Comparison of ENCODE assay signal across 8 cellular contexts in the genomic region with DNA sequence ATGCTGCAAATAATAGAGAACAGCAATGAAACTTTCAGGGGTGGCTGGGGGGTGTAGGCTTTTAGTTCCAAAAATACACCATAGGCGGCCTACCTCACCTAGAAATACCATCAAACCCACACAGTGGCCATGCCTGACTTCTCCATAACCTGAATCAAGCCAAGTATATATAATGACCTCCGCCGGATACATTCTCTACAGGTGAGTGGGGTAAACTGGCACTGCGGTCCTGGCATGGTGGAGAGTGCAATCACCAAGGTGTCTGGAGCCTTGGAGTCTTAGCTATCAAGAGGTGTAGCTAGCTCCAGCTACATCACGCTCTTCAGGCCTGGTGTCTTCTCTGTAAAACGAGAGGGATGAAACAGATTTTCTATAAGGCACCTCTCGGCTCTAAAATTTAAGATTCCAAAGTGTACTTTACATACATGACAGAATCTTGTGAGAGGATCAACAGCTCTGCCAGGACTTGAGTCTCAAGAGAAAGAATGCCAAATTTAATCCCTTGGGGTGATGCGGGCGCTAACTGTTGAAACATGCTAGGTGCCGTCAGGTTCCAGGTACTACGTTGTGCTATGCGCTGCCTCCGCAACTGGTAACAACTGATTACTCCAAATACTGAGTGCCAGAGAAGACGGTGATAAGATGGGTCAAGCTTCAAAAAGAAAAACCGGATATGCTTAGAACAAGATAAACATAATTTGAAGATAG. TPM values are rescaled to one million over a fixed set of nuclear protein-coding genes. Genes with fewer than 3 reads are reported as not detected.
DNase-seq lines count a peak whose midpoint lies in the region; ATAC-seq and TF ChIP-seq lines count a peak whose summit lies in the region.

No MANE protein-coding gene starts in this region.

- H4K20me1 ChIP-seq in PC-3 (ENCODE audit: low read length) = peaks cover 22% of the 10 kb centered on the region

- no peaks in the 10 kb centered on the region for H3K9me2 ChIP-seq in PC-3 (replicated peaks; ENCODE audit: low read length)

- CTCF ChIA-PET in PC-3 (lab: Charles Lee) = no interaction called here

- BruUV-seq in PC-3 (replicated peaks; lab: Mats Ljungman, UMichigan) = no TSS peak

- no peaks in the 10 kb centered on the region for H3K9me3 Mint-ChIP-seq in stimulated activated effector memory CD8-positive, alpha-beta T cell treated with anti-CD3 and anti-CD28 coated beads, Interleukin-12 subunit alpha, Interleukin-12 subunit beta, amount 100 ng/mL, for 72 hours

- H3K36me3 ChIP-seq in PC-3 (ENCODE audit: low read depth, low read length) (0 out of 2 replicates have a peak, but pooled peaks cover 5% of the 10 kb centered on the region), ascending aorta (no peaks in the 10 kb centered on the region)

- peaks cover 95% of the 10 kb centered on the region for H3K36me3 Mint-ChIP-seq in stimulated activated effector memory CD8-positive, alpha-beta T cell treated with anti-CD3 and anti-CD28 coated beads, Interleukin-12 subunit alpha, Interleukin-12 subunit beta, amount 100 ng/mL, for 72 hours

- no peaks in the 10 kb centered on the region for H3K27me3 ChIP-seq in PC-3 (ENCODE audit: low read length)
- H3K27me3 ChIP-seq in ascending aorta = no peaks in the 10 kb centered on the region

- peaks cover 33% of the 10 kb centered on the region for H3K4me1 ChIP-seq in PC-3 (ENCODE audit: insufficient read depth, low read length)
- peaks cover 13 to 44% of the 10 kb centered on the region in 2 donors for H3K4me1 ChIP-seq in ascending aorta

- POLR2A ChIA-PET in PC-3 (lab: Charles Lee; ENCODE audit: unreplicated experiment) = interaction anchor here (0.6 to 0.7 kb wide), 6 partner anchors 12 to 389 kb away, joined by 3 to 20 read pairs (median 5); no protein-coding TSS in a partner anchor

- H3K4me3 Mint-ChIP-seq in stimulated activated effector memory CD8-positive, alpha-beta T cell treated with anti-CD3 and anti-CD28 coated beads, Interleukin-12 subunit alpha, Interleukin-12 subunit beta, amount 100 ng/mL, for 72 hours = peak overlapping the region; percentile 87

- peak overlapping the region; percentile 97 for H3K4me2 ChIP-seq in PC-3 (ENCODE audit: low read length)

- peak overlapping the region; percentile 93 for H2AFZ ChIP-seq in PC-3 (ENCODE audit: low read length)

- peak overlapping the region; percentile 100 for H3K27ac Mint-ChIP-seq in stimulated activated effector memory CD8-positive, alpha-beta T cell treated with anti-CD3 and anti-CD28 coated beads, Interleukin-12 subunit alpha, Interleukin-12 subunit beta, amount 100 ng/mL, for 72 hours

- TF ChIP-seq CTCF in PC-3 (conservative IDR thresholded peaks at IDR 0.05; ENCODE audit: low read depth, low read length) = no peak
- no peak for TF ChIP-seq CTCF in ascending aorta (IDR thresholded peaks at IDR 0.05)

- peaks cover 76% of the 10 kb centered on the region for H3K79me2 ChIP-seq in PC-3 (ENCODE audit: low read length)

- peaks cover 25% of the 10 kb centered on the region for H3K4me1 Mint-ChIP-seq in stimulated activated effector memory CD8-positive, alpha-beta T cell treated with anti-CD3 and anti-CD28 coated beads, Interleukin-12 subunit alpha, Interleukin-12 subunit beta, amount 100 ng/mL, for 72 hours

- DNase-seq in DMS153 treated with DMSO at 0.1 percent for 48 hours (lab: John Stamatoyannopoulos, UW; ENCODE audit: unreplicated experiment) (peak; percentile 24), DMS153 (lab: John Stamatoyannopoulos, UW) (no peak), PC-3 (peak; percentile 43), ascending aorta (ENCODE audit: low spot score in 2 of 2) (no peak), iris pigment epithelial cell (ENCODE audit: low read depth) (peak; percentile 38)
- DNase-seq in stimulated activated effector memory CD8-positive, alpha-beta T cell treated with anti-CD3 and anti-CD28 coated beads, Interleukin-12 subunit alpha, Interleukin-12 subunit beta, amount 100 ng/mL, for 72 hours (ENCODE audit: low spot score in 2 of 2) = no peak

- H3K9me3 ChIP-seq in PC-3 (ENCODE audit: low read length) (no peaks in the 10 kb centered on the region), ascending aorta (no peaks in the 10 kb centered on the region)

- H3K27ac ChIP-seq in PC-3 (ENCODE audit: low read length) = peak overlapping the region; percentile 89
- peak overlapping the region; percentile 99 for H3K27ac ChIP-seq in ascending aorta

- peak overlapping the region; percentile 88 for H3K9ac ChIP-seq in PC-3 (ENCODE audit: low read length)

- H3K4me3 ChIP-seq in PC-3 (ENCODE audit: low read length) (peak overlapping the region; percentile 82), ascending aorta (peak overlapping the region; percentile 91 to 94)

- peaks cover 6% of the 10 kb centered on the region for H3F3A ChIP-seq in PC-3 (ENCODE audit: low read length, unreplicated experiment)

- intact Hi-C loops in PC-3 (cut with micrococcal nuclease) (loop anchor here (1.0 to 10.0 kb wide), 4 partner anchors 38 to 158 kb away; partner anchors contain the start of gene HSPA2), ascending aorta (cut with DNase I) (loop anchor here (1.0 to 10.0 kb wide), 2 partner anchors 38 to 858 kb away; partner anchors contain the start of genes HSPA2 and WDR89)

- ATAC-seq in PC-3 = no peak
- ATAC-seq in stimulated activated effector memory CD8-positive, alpha-beta T cell treated with anti-CD3 and anti-CD28 coated beads, Interleukin-12 subunit alpha, Interleukin-12 subunit beta, amount 100 ng/mL, for 72 hours = no peak
- ATAC-seq in GM21528 (IDR thresholded peaks at IDR 0.05; ENCODE audit: low FRiP score, unreplicated experiment) = no peak
- ATAC-seq in HG02840 (IDR thresholded peaks at IDR 0.05; ENCODE audit: low FRiP score, unreplicated experiment) = no peak

RNA-seq across cellular contexts. Expression of gene ZBTB25, which starts 1.0 kb away (rescaled TPM):
- total RNA-seq in PC-3 (2014; rRNA removed) (4.0 and 10.7 TPM in 2 replicates), ascending aorta (2.9 TPM)

RNA-seq across cellular contexts. Expression of gene ZBTB1, which starts 1.9 kb away (rescaled TPM):
- total RNA-seq in PC-3 (2014; rRNA removed) = 23.6 and 26.0 TPM in 2 replicates
- 57.0 TPM for total RNA-seq in ascending aorta

RNA-seq across cellular contexts. Expression of gene AKAP5, which starts 37.3 kb away (rescaled TPM):
- 0.58 and 0.86 TPM in 2 replicates for total RNA-seq in PC-3 (2014; rRNA removed)
- total RNA-seq in ascending aorta = 0.11 TPM

RNA-seq across cellular contexts. Expression of gene HSPA2, which starts 37.9 kb away (rescaled TPM):
- total RNA-seq in PC-3 (2014; rRNA removed) (15.7 and 16.5 TPM in 2 replicates), ascending aorta (22.9 TPM)

RNA-seq across cellular contexts. Expression of gene PPP1R36, which starts 47.1 kb away (rescaled TPM):
- total RNA-seq in PC-3 (2014; rRNA removed) (0.26 TPM in 1 of 2 replicates, not detected in the other), ascending aorta (not detected)

Comparison
In these comparisons a context has a peak if more than half of its experiments do, and no peak if none do; other contexts are left out.
1. DNase-seq: peak in DMS153 treated with DMSO at 0.1 percent for 48 hours (single experiment), PC-3 (single experiment) and iris pigment epithelial cell (single experiment); none in DMS153 (single experiment), ascending aorta (0 of 2) and stimulated activated effector memory CD8-positive, alpha-beta T cell treated with anti-CD3 and anti-CD28 coated beads, Interleukin-12 subunit alpha, Interleukin-12 subunit beta, amount 100 ng/mL, for 72 hours (0 of 2).